Comparison of ENCODE assay signal across 11 cellular contexts in genomic region chr9:92964981-92965758, GRCh38. TPM values are rescaled to one million over a fixed set of nuclear protein-coding genes. Genes with fewer than 3 reads are reported as not detected.
DNase-seq lines count a peak whose midpoint lies in the region; ATAC-seq and TF ChIP-seq lines count a peak whose summit lies in the region.
"Had no signal": no experiment of that assay in that cellular context is flagged by ENCODE, and none has a peak within 500 bp of the region (broad histone marks: within the 10 kb centered on the region; RNA-seq: fewer than 3 reads in every experiment).

No MANE protein-coding gene starts in this region.

- DNase-seq in activated naive CD4-positive, alpha-beta T cell treated with Interleukin-2 at 50 U/mL for 16 hours = peak; percentile 43
- DNase-seq in activated naive CD4-positive, alpha-beta T cell treated with anti-CD3 and anti-CD28 coated beads, Interleukin-2, amount 50 U/mL, for 16 hours = no peak
- peak; percentile 21 for DNase-seq in activated B cell treated with CpG ODN at 0.5 μM for 24 hours
- DNase-seq in immature natural killer cell = peak; percentile 78 to 80 (median 80)
- DNase-seq in upper lobe of right lung = peak; percentile 77
- no peak for DNase-seq in cortex of kidney (lab: John Stamatoyannopoulos, UW)
- no peak for DNase-seq in ovary
- DNase-seq: KG1 had no signal

- peaks cover 81% of the 10 kb centered on the region for H3K4me1 Mint-ChIP-seq in activated B cell treated with CpG ODN at 0.5 μM for 24 hours
- H3K4me1 Mint-ChIP-seq in immature natural killer cell = peaks cover 83 to 86% of the 10 kb centered on the region in 2 donors

- no peaks in the 10 kb centered on the region for H3K9me3 ChIP-seq in upper lobe of right lung
- no peaks in the 10 kb centered on the region for H3K9me3 ChIP-seq in ovary
- H3K9me3 ChIP-seq: ascending aorta had no signal

- H3K27me3 ChIP-seq in upper lobe of right lung = no peaks in the 10 kb centered on the region
- H3K27me3 ChIP-seq in ovary = no peaks in the 10 kb centered on the region
- H3K27me3 ChIP-seq: ascending aorta had no signal

- CTCF ChIA-PET in activated B cell treated with CpG ODN at 0.5 μM for 24 hours (lab: Charles Lee) = interaction anchor here (0.6 to 1.4 kb wide), 4 partner anchors 11 to 143 kb away, joined by 3 to 4 read pairs (median 4); no protein-coding TSS in a partner anchor

- no peak for TF ChIP-seq EP300 in ovary (IDR thresholded peaks at IDR 0.05)

- H3K27me3 Mint-ChIP-seq in activated B cell treated with CpG ODN at 0.5 μM for 24 hours (no peaks in the 10 kb centered on the region), immature natural killer cell (ENCODE audit: low read depth in 3 of 3) (peaks cover 11 to 26% (median 21%) of the 10 kb centered on the region in 3 donors)

- H3K27ac Mint-ChIP-seq in activated B cell treated with CpG ODN at 0.5 μM for 24 hours = peak overlapping the region; percentile 99
- H3K27ac Mint-ChIP-seq in immature natural killer cell = peak overlapping the region; percentile 94 to 99 (median 98)

- POLR2A ChIA-PET in activated B cell treated with CpG ODN at 0.5 μM for 24 hours (lab: Charles Lee) = interaction anchor here (0.5 to 4.0 kb wide), 4 partner anchors 11 to 601 kb away, joined by 3 to 34 read pairs (median 4); no protein-coding TSS in a partner anchor

- H3K4me3 Mint-ChIP-seq in activated B cell treated with CpG ODN at 0.5 μM for 24 hours (peak overlapping the region; percentile 94), immature natural killer cell (peak overlapping the region; percentile 87 to 99 (median 93))

- no peaks in the 10 kb centered on the region for H3K9me3 Mint-ChIP-seq in activated B cell treated with CpG ODN at 0.5 μM for 24 hours
- no peaks in the 10 kb centered on the region for H3K9me3 Mint-ChIP-seq in immature natural killer cell

- 82 to 88% (median 84%) methylated on average over 22 of the region's 22 CpGs for WGBS in ovary, 3 donors

- H3K36me3 ChIP-seq in upper lobe of right lung (no peaks in the 10 kb centered on the region), ovary (no peaks in the 10 kb centered on the region)
- H3K36me3 ChIP-seq: ascending aorta had no signal

- ATAC-seq in activated B cell treated with CpG ODN at 0.5 μM for 24 hours (ENCODE audit: low read depth) (peak; percentile 15), upper lobe of right lung (peak; percentile 66), GM21786 (IDR thresholded peaks at IDR 0.05; ENCODE audit: unreplicated experiment) (no peak)

- H3K36me3 Mint-ChIP-seq in activated B cell treated with CpG ODN at 0.5 μM for 24 hours (ENCODE audit: low read depth) (peaks cover 19% of the 10 kb centered on the region), immature natural killer cell (peaks cover 0 to 14% (median 3%) of the 10 kb centered on the region in 3 donors)

- intact Hi-C loops in activated B cell treated with CpG ODN at 0.5 μM for 24 hours (cut with micrococcal nuclease) (loop anchor here (1.0 to 2.0 kb wide), 6 partner anchors 22 to 601 kb away; partner anchors contain the start of genes CARD19, FAM120AOS, SUSD3 and ZNF484), upper lobe of right lung (cut with DNase I) (no loop called here), ovary (cut with DNase I) (no loop called here)

- TF ChIP-seq CTCF in activated B cell treated with CpG ODN at 0.5 μM for 24 hours (IDR thresholded peaks at IDR 0.05) (no peak), upper lobe of right lung (IDR thresholded peaks at IDR 0.05) (no peak), ovary (IDR thresholded peaks at IDR 0.05) (no peak)

- H3K27ac ChIP-seq in upper lobe of right lung (peak overlapping the region; percentile 85), ovary (no peak overlapping the region)
- H3K27ac ChIP-seq: C4-2B had no signal

- H3K4me3 ChIP-seq in upper lobe of right lung (peak overlapping the region; percentile 54), ovary (no peak overlapping the region)

- H3K4me1 ChIP-seq in upper lobe of right lung (peaks cover 23% of the 10 kb centered on the region), ovary (ENCODE audit: insufficient read depth) (no peaks in the 10 kb centered on the region)
- H3K4me1 ChIP-seq: ascending aorta had no signal

- no peak for TF ChIP-seq POLR2A in ovary (IDR thresholded peaks at IDR 0.05)

RNA-seq across cellular contexts. Expression of gene FGD3, which starts 17.8 kb away (rescaled TPM):
- total RNA-seq in activated B cell treated with CpG ODN at 0.5 μM for 24 hours = 46.5 and 61.9 TPM in 2 replicates
- 100 to 1,000 TPM in 1 of 3 donors, 10 to 100 TPM in 2; 46.9 to 137 (median 57.0) TPM for polyA plus RNA-seq in immature natural killer cell
- 21.6 TPM for total RNA-seq in upper lobe of right lung
- total RNA-seq in ovary = 1 to 10 TPM; 1.3 to 6.7 (median 2.2) TPM
- polyA plus RNA-seq in ovary = 1 to 10 TPM; 1.1 to 1.4 TPM

Comparison
In these comparisons a context has a peak if more than half of its experiments do, and no peak if none do; other contexts are left out.
1. DNase-seq: peak in activated naive CD4-positive, alpha-beta T cell treated with Interleukin-2 at 50 U/mL for 16 hours (single experiment), activated B cell treated with CpG ODN at 0.5 μM for 24 hours (single experiment), immature natural killer cell (3 of 3) and upper lobe of right lung (single experiment); none in activated naive CD4-positive, alpha-beta T cell treated with anti-CD3 and anti-CD28 coated beads, Interleukin-2, amount 50 U/mL, for 16 hours (single experiment), cortex of kidney (single experiment) and ovary (0 of 5).